8 cellular contexts compared by ENCODE assay signal in genomic region chr1:38029725-38030511, GRCh38. TPM values are rescaled to one million over a fixed set of nuclear protein-coding genes. Genes with fewer than 3 reads are reported as not detected.
DNase-seq lines count a peak whose midpoint lies in the region; FAIRE-seq and TF ChIP-seq lines count a peak whose summit lies in the region.

No MANE protein-coding gene starts in this region.

- peak overlapping the region; percentile 12 for H3K27ac Mint-ChIP-seq in nephron progenitor cell

- WGBS in H1 (ENCODE audit: extremely low coverage in 1 of 2, insufficient coverage in 1 of 2, insufficient read length in 1 of 2, insufficient replicate concordance in 2 of 2, low coverage in 1 of 2, low lambda C conversion rate in 2 of 2, missing lambda C conversion rate in 1 of 2), 2 experiments: 66% methylated on average over 9 of the region's 10 CpGs; no CpG with 5 or more reads in 1 of the 2 experiments

- no peak for TF ChIP-seq EP300 in H1 (IDR thresholded peaks at IDR 0.05; ENCODE audit: borderline replicate concordance in 1 of 2, low read depth in 2 of 2, low read length in 2 of 2)

- no peak overlapping the region for H2AFZ ChIP-seq in H1 (ENCODE audit: low read length)

- no peaks in the 10 kb centered on the region for H3K27me3 ChIP-seq in H1 (replicated peaks in 1 of 4; ENCODE audit: control insufficient read depth in 3 of 4, extremely low read depth in 1 of 4, insufficient read depth in 3 of 4, low read length in 3 of 4)
- no peaks in the 10 kb centered on the region for H3K27me3 ChIP-seq in uterus

- no peak for FAIRE-seq in H1 (lab: Jason Lieb, UNC)

- H3K23ac ChIP-seq in H1 (ENCODE audit: insufficient read length): no peak overlapping the region

- H3K4me2 ChIP-seq in H1 (ENCODE audit: insufficient read depth in 1 of 2, low read depth in 2 of 2, low read length in 2 of 2): peak overlapping the region; percentile 36 to 57

- TF ChIP-seq POLR2A in H1 (IDR thresholded peaks at IDR 0.05; ENCODE audit: control extremely low read depth in 1 of 2, low read depth in 2 of 2, low read length in 2 of 2): no peak
- no peak for TF ChIP-seq POLR2A in uterus (IDR thresholded peaks at IDR 0.05)

- peak; percentile 76 for DNase-seq in NK-92 treated with Interleukin-12 subunit alpha and Interleukin-12 subunit beta, amount 100 ng/mL, for 24 hours (lab: John Stamatoyannopoulos, UW)
- DNase-seq in NK-92 (lab: John Stamatoyannopoulos, UW; ENCODE audit: unreplicated experiment): no peak
- DNase-seq in HK-2 (ENCODE audit: unreplicated experiment): peak; percentile 83
- DNase-seq in UCSD-AML1 (lab: John Stamatoyannopoulos, UW; ENCODE audit: unreplicated experiment): peak; percentile 38
- DNase-seq in H1 (ENCODE audit: low read depth in 1 of 2, low spot score in 2 of 2): peak in 1 of 2 experiments; percentile 58
- peak; percentile 34 for DNase-seq in nephron progenitor cell
- peak; percentile 42 to 59 for DNase-seq in uterus
- no peak for DNase-seq in NCI-H446 treated with DMSO at 0.1 percent for 48 hours (lab: John Stamatoyannopoulos, UW)

- peaks cover 7 to 12% (median 8%) of the 10 kb centered on the region in 4 experiments for H3K36me3 ChIP-seq in H1 (ENCODE audit: control insufficient read depth in 2 of 4, insufficient read depth in 4 of 4, low read length in 3 of 4)
- no peaks in the 10 kb centered on the region for H3K36me3 ChIP-seq in uterus

- peak overlapping the region in 3 of 4 experiments; percentile 10 to 26 (median 15); a peak in 3 of 8 replicates for H3K4me3 ChIP-seq in H1 (ENCODE audit: extremely low read depth in 1 of 4, insufficient read depth in 2 of 4, low read depth in 3 of 4, low read length in 4 of 4)
- H3K4me3 ChIP-seq in uterus: no peak overlapping the region

- H3K27ac ChIP-seq in H1 (ENCODE audit: low read depth, low read length) (no peak overlapping the region), uterus (peak overlapping the region; percentile 52 to 78)

- H3K56ac ChIP-seq in H1 (replicated peaks; ENCODE audit: insufficient read length, low read depth, low read length): no peak overlapping the region

- peaks cover 0 to 2% of the 10 kb centered on the region in 2 experiments for H4K20me1 ChIP-seq in H1 (replicated peaks in 1 of 2; ENCODE audit: control insufficient read depth in 1 of 2, insufficient read depth in 2 of 2, low read length in 2 of 2)

- CTCF ChIA-PET in H1 (lab: Charles Lee; ENCODE audit: partially characterized antibody): interaction anchor here (0.7 to 7.2 kb wide), 19 partner anchors 9 to 473 kb away, joined by 3 to 88 read pairs (median 4); no protein-coding TSS in a partner anchor

- TF ChIP-seq CTCF in H1 (IDR thresholded peaks at IDR 0.05; ENCODE audit: control extremely low read depth in 1 of 3, insufficient read depth in 1 of 3, low read depth in 1 of 3, low read length in 3 of 3) (no peak), nephron progenitor cell (IDR thresholded peaks at IDR 0.05) (no peak), uterus (IDR thresholded peaks at IDR 0.05) (no peak)

- peak overlapping the region; percentile 67 for H4K91ac ChIP-seq in H1 (replicated peaks; ENCODE audit: insufficient read length, low read length)

- H3K18ac ChIP-seq in H1 (ENCODE audit: extremely low read depth, low read length): peak overlapping the region; percentile 95

- no peak overlapping the region; a peak in 1 of 7 replicates for H3K9ac ChIP-seq in H1 (replicated peaks in 1 of 4; ENCODE audit: extremely low read depth in 1 of 4, low read depth in 3 of 4, low read length in 3 of 4)

- POLR2A ChIA-PET in H1 (lab: Charles Lee; ENCODE audit: partially characterized antibody): interaction anchor here (0.7 to 6.3 kb wide), 12 partner anchors 11 to 473 kb away, joined by 3 to 59 read pairs (median 4); partner anchors contain the start of gene POU3F1

- peak overlapping the region; percentile 61; the same call in 1 of the 2 replicates for H2BK20ac ChIP-seq in H1 (ENCODE audit: low read length)

- H3K14ac ChIP-seq in H1 (ENCODE audit: insufficient read length): no peak overlapping the region

- TF ChIP-seq RAD21 in H1 (IDR thresholded peaks at IDR 0.05 in 1 of 2, conservative IDR thresholded peaks at IDR 0.05 in 1 of 2; ENCODE audit: low read depth in 2 of 2, low read length in 2 of 2): no peak

- intact Hi-C loops in uterus (cut with DNase I; ENCODE audit: low total_unique reads): no loop called here

- H3K4me1 Mint-ChIP-seq in nephron progenitor cell: peaks cover 54% of the 10 kb centered on the region

- no peak overlapping the region for H2BK120ac ChIP-seq in H1 (replicated peaks; ENCODE audit: low read depth, low read length)

- peaks cover 7% of the 10 kb centered on the region for H3K36me3 Mint-ChIP-seq in nephron progenitor cell (ENCODE audit: low read depth)

- peak overlapping the region; percentile 62 for H3K4me3 Mint-ChIP-seq in nephron progenitor cell

- H2BK5ac ChIP-seq in H1 (ENCODE audit: low read depth, low read length): peak overlapping the region; percentile 81; the same call in 1 of the 2 replicates

- H4K8ac ChIP-seq in H1 (ENCODE audit: extremely low read depth, insufficient read depth, low read length): 0 out of 2 replicates have a peak overlapping the region, but pooled peaks have one; percentile 7

- no peaks in the 10 kb centered on the region for H3K79me2 ChIP-seq in H1 (ENCODE audit: control insufficient read depth in 1 of 2, insufficient read depth in 2 of 2, low read length in 2 of 2)

- peak overlapping the region; percentile 6 for H4K5ac ChIP-seq in H1 (ENCODE audit: insufficient read length, low read depth, low read length)

- peak overlapping the region; percentile 75; the same call in 1 of the 2 replicates for H2AK5ac ChIP-seq in H1 (ENCODE audit: low read depth, low read length)

- H3K9me3 ChIP-seq in H1 (ENCODE audit: insufficient read depth in 2 of 2, low read depth in 1 of 2, low read length in 1 of 2): no peaks in the 10 kb centered on the region
- no peaks in the 10 kb centered on the region for H3K9me3 ChIP-seq in uterus

- peak overlapping the region; percentile 10; the same call in 1 of the 2 replicates for H2BK12ac ChIP-seq in H1 (ENCODE audit: low read depth, low read length)

- H3K4me1 ChIP-seq in H1 (replicated peaks in 1 of 4; ENCODE audit: control insufficient read depth in 3 of 4, insufficient read depth in 4 of 4, low read length in 3 of 4): peaks cover 12 to 36% (median 25%) of the 10 kb centered on the region in 4 experiments
- peaks cover 0 to 15% of the 10 kb centered on the region in 2 donors for H3K4me1 ChIP-seq in uterus

- H3K27me3 Mint-ChIP-seq in nephron progenitor cell (ENCODE audit: low read depth, poor library complexity): peaks cover 11% of the 10 kb centered on the region

- H2BK15ac ChIP-seq in H1 (ENCODE audit: low read length): peak overlapping the region; percentile 97; the same call in 1 of the 2 replicates

- no peaks in the 10 kb centered on the region for H3K9me3 Mint-ChIP-seq in nephron progenitor cell

- no peaks in the 10 kb centered on the region for H3K23me2 ChIP-seq in H1 (ENCODE audit: low read depth, low read length)

- no peak overlapping the region for H3K4ac ChIP-seq in H1 (replicated peaks; ENCODE audit: insufficient read length, low read depth, low read length)

- H3K79me1 ChIP-seq in H1 (ENCODE audit: low read depth, low read length): no peaks in the 10 kb centered on the region

RNA-seq across cellular contexts. Expression of gene POU3F1, which starts 16.7 kb away (rescaled TPM):
- total RNA-seq in H1 (2021; fragmentation: NEBNext Ultra II Directional; extraction: Animal tissue kit (Norgen Biotek cat#: 25700)): 10.8 and 11.6 TPM in 2 replicates
- polyA plus RNA-seq in H1 (2011; rRNA removed): 4.2 and 7.1 TPM in 2 replicates
- 3.5 TPM for polyA plus RNA-seq in H1 (2011; cell fraction: cytosol; rRNA removed)
- 4.9 TPM for polyA plus RNA-seq in H1 (2011; cell fraction: nucleus; rRNA removed)
- polyA plus RNA-seq in H1 (2012, experiment 1 of 2): 4.0 to 6.8 TPM (median 6.4 TPM) in 4 replicates
- 4.1 TPM for polyA plus RNA-seq in H1 (2012, experiment 2 of 2)
- polyA plus RNA-seq in H1 (2013, experiment 1 of 2): 15.0 TPM
- polyA plus RNA-seq in H1 (2013, experiment 2 of 2): 15.5 TPM
- polyA minus RNA-seq in H1 (2011; rRNA and poly(A)+ RNA removed): 0.95 and 1.5 TPM in 2 replicates
- polyA minus RNA-seq in H1 (2011; cell fraction: cytosol; rRNA and poly(A)+ RNA removed): 6.5 TPM
- polyA minus RNA-seq in H1 (2011; cell fraction: nucleus; rRNA and poly(A)+ RNA removed): 7.7 TPM
- not detected for total RNA-seq in uterus

RNA-seq across cellular contexts. Expression of gene UTP11, which starts 17.4 kb away (rescaled TPM):
- total RNA-seq in H1 (2021; fragmentation: NEBNext Ultra II Directional; extraction: Animal tissue kit (Norgen Biotek cat#: 25700)): 56.4 and 60.5 TPM in 2 replicates
- 18.2 and 19.5 TPM in 2 replicates for polyA plus RNA-seq in H1 (2011; rRNA removed)
- polyA plus RNA-seq in H1 (2011; cell fraction: cytosol; rRNA removed): 28.8 TPM
- 7.3 TPM for polyA plus RNA-seq in H1 (2011; cell fraction: nucleus; rRNA removed)
- polyA plus RNA-seq in H1 (2012, experiment 1 of 2): 22.7 to 38.5 TPM (median 29.0 TPM) in 4 replicates
- 11.9 TPM for polyA plus RNA-seq in H1 (2012, experiment 2 of 2)
- 54.9 TPM for polyA plus RNA-seq in H1 (2013, experiment 1 of 2)
- polyA plus RNA-seq in H1 (2013, experiment 2 of 2): 52.3 TPM
- 10.0 and 10.4 TPM in 2 replicates for polyA minus RNA-seq in H1 (2011; rRNA and poly(A)+ RNA removed)
- 18.9 TPM for polyA minus RNA-seq in H1 (2011; cell fraction: cytosol; rRNA and poly(A)+ RNA removed)
- 18.2 TPM for polyA minus RNA-seq in H1 (2011; cell fraction: nucleus; rRNA and poly(A)+ RNA removed)
- 10 to 100 TPM in 3 of 4 donors, 1 to 10 TPM in 1; 8.2 to 60.3 (median 36.9) TPM for total RNA-seq in uterus

RNA-seq across cellular contexts. Expression of gene FHL3, which starts 24.6 kb away (rescaled TPM):
- total RNA-seq in H1 (2021; fragmentation: NEBNext Ultra II Directional; extraction: Animal tissue kit (Norgen Biotek cat#: 25700)): 35.6 and 35.8 TPM in 2 replicates
- polyA plus RNA-seq in H1 (2011; rRNA removed): 14.3 and 22.8 TPM in 2 replicates
- 12.5 TPM for polyA plus RNA-seq in H1 (2011; cell fraction: cytosol; rRNA removed)
- 20.9 TPM for polyA plus RNA-seq in H1 (2011; cell fraction: nucleus; rRNA removed)
- 21.0 to 35.7 TPM (median 34.1 TPM) in 4 replicates for polyA plus RNA-seq in H1 (2012, experiment 1 of 2)
- 51.4 TPM for polyA plus RNA-seq in H1 (2012, experiment 2 of 2)
- 32.0 TPM for polyA plus RNA-seq in H1 (2013, experiment 1 of 2)
- polyA plus RNA-seq in H1 (2013, experiment 2 of 2): 33.4 TPM
- 9.7 and 19.7 TPM in 2 replicates for polyA minus RNA-seq in H1 (2011; rRNA and poly(A)+ RNA removed)
- polyA minus RNA-seq in H1 (2011; cell fraction: cytosol; rRNA and poly(A)+ RNA removed): 13.7 TPM
- polyA minus RNA-seq in H1 (2011; cell fraction: nucleus; rRNA and poly(A)+ RNA removed): 22.4 TPM
- total RNA-seq in uterus: 10 to 100 TPM; 21.0 to 97.5 (median 42.1) TPM

RNA-seq across cellular contexts. Expression of gene SF3A3, which starts 40.1 kb away (rescaled TPM):
- total RNA-seq in H1 (2021; fragmentation: NEBNext Ultra II Directional; extraction: Animal tissue kit (Norgen Biotek cat#: 25700)): 137 and 145 TPM in 2 replicates
- 25.0 and 40.5 TPM in 2 replicates for polyA plus RNA-seq in H1 (2011; rRNA removed)
- polyA plus RNA-seq in H1 (2011; cell fraction: cytosol; rRNA removed): 54.6 TPM
- 20.8 TPM for polyA plus RNA-seq in H1 (2011; cell fraction: nucleus; rRNA removed)
- polyA plus RNA-seq in H1 (2012, experiment 1 of 2): 97.7 to 172 TPM (median 128 TPM) in 4 replicates
- 12.6 TPM for polyA plus RNA-seq in H1 (2012, experiment 2 of 2)
- polyA plus RNA-seq in H1 (2013, experiment 1 of 2): 74.6 TPM
- 76.3 TPM for polyA plus RNA-seq in H1 (2013, experiment 2 of 2)
- 45.9 and 65.0 TPM in 2 replicates for polyA minus RNA-seq in H1 (2011; rRNA and poly(A)+ RNA removed)
- polyA minus RNA-seq in H1 (2011; cell fraction: cytosol; rRNA and poly(A)+ RNA removed): 88.7 TPM
- polyA minus RNA-seq in H1 (2011; cell fraction: nucleus; rRNA and poly(A)+ RNA removed): 39.5 TPM
- total RNA-seq in uterus: 100 to 1,000 TPM in 1 of 4 donors, 10 to 100 TPM in 3; 22.6 to 102 (median 45.4) TPM

Comparison
In these comparisons a context has a peak if more than half of its experiments do, and no peak if none do; other contexts are left out.
1. DNase-seq: peak in NK-92 treated with Interleukin-12 subunit alpha and Interleukin-12 subunit beta, amount 100 ng/mL, for 24 hours (single experiment), HK-2 (single experiment), UCSD-AML1 (single experiment), nephron progenitor cell (single experiment) and uterus (2 of 2); none in NK-92 (single experiment) and NCI-H446 treated with DMSO at 0.1 percent for 48 hours (single experiment).
2. H3K4me3 ChIP-seq: peak in H1 (3 of 4); none in uterus (0 of 2).
3. RNA of gene POU3F1, which starts 16.7 kb away (total RNA-seq): 10.8 to 11.6 TPM in H1; not detected in uterus; every median in the first group is over 10 times any median in the second.